8 cellular contexts compared by ENCODE assay signal in genomic region chr13:26698392-26699196, GRCh38.
DNase-seq lines count a peak whose midpoint lies in the region; ATAC-seq and TF ChIP-seq lines count a peak whose summit lies in the region.

No MANE protein-coding gene starts in this region.

- no peak overlapping the region for H3K9ac ChIP-seq in liver (ENCODE audit: low read depth in 1 of 2, low read length in 2 of 2)

- H3K27ac ChIP-seq in liver (ENCODE audit: low read depth in 1 of 2, low read length in 2 of 2), result no peak overlapping the region

- no peak overlapping the region for H3K4me3 ChIP-seq in liver (ENCODE audit: low read depth in 1 of 3, low read length in 3 of 3)

- H3K4me1 ChIP-seq in liver (ENCODE audit: control insufficient read depth in 4 of 4, insufficient read depth in 4 of 4, low read length in 3 of 4), result no peaks in the 10 kb centered on the region

- TF ChIP-seq RAD21 in liver (IDR thresholded peaks at IDR 0.05), result peak; percentile 98

- ATAC-seq in HG02763 (IDR thresholded peaks at IDR 0.05; ENCODE audit: unreplicated experiment) (peak; percentile 61), HG03432 (IDR thresholded peaks at IDR 0.05; ENCODE audit: unreplicated experiment) (no peak)

- no peaks in the 10 kb centered on the region for H3K9me3 ChIP-seq in liver (ENCODE audit: control insufficient read depth in 4 of 4, low read length in 3 of 4)

- no peaks in the 10 kb centered on the region for H3K27me3 ChIP-seq in liver (ENCODE audit: control insufficient read depth in 4 of 4, insufficient read depth in 4 of 4, low read length in 3 of 4)

- WGBS in liver, result 27% methylated on average over 29 of the region's 29 CpGs

- H3K36me3 ChIP-seq in liver (ENCODE audit: control insufficient read depth in 4 of 4, insufficient read depth in 3 of 4, low read depth in 1 of 4, low read length in 3 of 4), result no peaks in the 10 kb centered on the region

- peak; percentile 98 for TF ChIP-seq CTCF in liver (IDR thresholded peaks at IDR 0.05; ENCODE audit: low read depth, low read length, missing input control)

- DNase-seq in DMS53 (lab: John Stamatoyannopoulos, UW), result peak; percentile 89
- DNase-seq in NCI-H524 treated with DMSO at 0.1 percent for 48 hours (lab: John Stamatoyannopoulos, UW), result peak; percentile 56
- DNase-seq in activated CD4-positive, alpha-beta T cell treated with anti-CD3 and anti-CD28 coated beads for 48 hours, result peak; percentile 86
- peak; percentile 88 for DNase-seq in dedifferentiated amniotic fluid mesenchymal stem cell (ENCODE audit: extremely low spot score)
- DNase-seq in stimulated activated CD4-positive, alpha-beta T cell treated with anti-CD3 and anti-CD28 coated beads, TNF-alpha, amount 100 ng/mL, for 1 hour (ENCODE audit: low read depth in 3 of 3, low spot score in 1 of 3), result peak; percentile 23 to 80 (median 66)

TF ChIP-seq in liver, 16 proteins besides CTCF, POLR2A, EP300 and RAD21:
- TF ChIP-seq JUND (IDR thresholded peaks at IDR 0.05), result no peak
- no peak for TF ChIP-seq HNF4G (IDR thresholded peaks at IDR 0.05)
- peak in 1 of 2 donors; percentile 11 for TF ChIP-seq RXRA (IDR thresholded peaks at IDR 0.05)
